ENCODE assay signal across 10 cellular contexts in genomic region chr17:63645775-63646491, GRCh38. TPM values are rescaled to one million over a fixed set of nuclear protein-coding genes. Genes with fewer than 3 reads are reported as not detected.
DNase-seq lines count a peak whose midpoint lies in the region; ATAC-seq and TF ChIP-seq lines count a peak whose summit lies in the region.
"Had no signal": no experiment of that assay in that cellular context is flagged by ENCODE, and none has a peak within 500 bp of the region (broad histone marks: within the 10 kb centered on the region; RNA-seq: fewer than 3 reads in every experiment).

No MANE protein-coding gene starts in this region.

- TF ChIP-seq POLR2A in body of pancreas (IDR thresholded peaks at IDR 0.05) = no peak

- H3K9me3 ChIP-seq in right cardiac atrium (ENCODE audit: control insufficient read depth, low read length) = no peaks in the 10 kb centered on the region
- no peaks in the 10 kb centered on the region for H3K9me3 ChIP-seq in body of pancreas

- peaks cover 8% of the 10 kb centered on the region for H3K4me1 ChIP-seq in right cardiac atrium (ENCODE audit: control insufficient read depth, insufficient read depth, low read length)
- no peaks in the 10 kb centered on the region for H3K4me1 ChIP-seq in body of pancreas

- no peak overlapping the region for H3K4me3 ChIP-seq in GM06990 (replicated peaks; ENCODE audit: low read depth, low read length)
- H3K4me3 ChIP-seq in right cardiac atrium (ENCODE audit: low read length) = no peak overlapping the region
- no peak overlapping the region for H3K4me3 ChIP-seq in body of pancreas

- peak; percentile 41 for DNase-seq in GM06990 (ENCODE audit: extremely low read depth, insufficient read length)
- no peak for DNase-seq in right cardiac atrium
- DNase-seq in ACHN = no peak
- DNase-seq in body of pancreas = no peak
- DNase-seq: posterior cingulate gyrus, T-helper 2 cell had no signal

- intact Hi-C loops in right cardiac atrium (cut with DNase I) (no loop called here), body of pancreas (cut with DNase I) (no loop called here)

- in situ Hi-C loops in ACHN (cut with HindIII; ENCODE audit: low pct_ligation_motif_present, low pct_unique_long_range_greater_than_20kb, low sequenced_read_pairs) = no loop called here

- TF ChIP-seq CTCF in GM06990 (IDR thresholded peaks at IDR 0.05; ENCODE audit: insufficient read depth, low read length, poor library complexity, severe bottlenecking) (no peak), body of pancreas (IDR thresholded peaks at IDR 0.05) (no peak)

- H3K36me3 ChIP-seq in GM06990 (ENCODE audit: control insufficient read depth, insufficient read depth, low read length) (peaks cover 1% of the 10 kb centered on the region; the same call in 1 of the 2 replicates), body of pancreas (replicated peaks in 1 of 2; ENCODE audit: insufficient read depth in 1 of 2, low read depth in 2 of 2) (peaks cover 0 to 2% of the 10 kb centered on the region in 2 donors)

- peak overlapping the region; percentile 31 for H3K27ac ChIP-seq in right cardiac atrium (ENCODE audit: low read length)
- H3K27ac ChIP-seq in body of pancreas = peak overlapping the region in 1 of 4 donors; percentile 44

- 60% methylated on average over 5 of the region's 5 CpGs for WGBS in right cardiac atrium
- 88% methylated on average over 5 of the region's 5 CpGs for WGBS in body of pancreas, 2 donors

- H3K27me3 ChIP-seq in GM06990 (replicated peaks; ENCODE audit: control insufficient read depth, insufficient read depth, low read length) (no peaks in the 10 kb centered on the region), right cardiac atrium (ENCODE audit: control insufficient read depth, insufficient read depth) (no peaks in the 10 kb centered on the region), body of pancreas (no peaks in the 10 kb centered on the region)

- ATAC-seq in GM21423 (IDR thresholded peaks at IDR 0.05; ENCODE audit: unreplicated experiment) = peak; percentile 58
- peak; percentile 59 for ATAC-seq in HG03432 (IDR thresholded peaks at IDR 0.05; ENCODE audit: unreplicated experiment)
- ATAC-seq in right cardiac atrium = peak in 1 of 2 donors; percentile 22
- ATAC-seq in HG02588 (IDR thresholded peaks at IDR 0.05; ENCODE audit: unreplicated experiment) = no peak
- no peak for ATAC-seq in body of pancreas
- no peak for ATAC-seq in HG03108 (IDR thresholded peaks at IDR 0.05; ENCODE audit: unreplicated experiment)

RNA-seq across cellular contexts. Expression of gene MAP3K3, which starts 23.7 kb away (rescaled TPM):
- total RNA-seq in right cardiac atrium (10 to 100 TPM; 47.1 to 51.0 (median 48.6) TPM), body of pancreas (10 to 100 TPM; 21.0 to 33.3 TPM)
- 32.6 TPM for polyA plus RNA-seq in right cardiac atrium

RNA-seq across cellular contexts. Expression of gene TACO1, which starts 45.2 kb away (rescaled TPM):
- total RNA-seq in right cardiac atrium (10 to 100 TPM; 28.5 to 37.6 (median 34.5) TPM), body of pancreas (10 to 100 TPM in 1 of 2 donors, 1 to 10 TPM in 1; 9.3 to 10.5 TPM)
- 47.0 TPM for polyA plus RNA-seq in right cardiac atrium

RNA-seq across cellular contexts. Expression of gene LIMD2, which starts 54.0 kb away (rescaled TPM):
- 10 to 100 TPM in 1 of 4 donors, 1 to 10 TPM in 3; 7.9 to 13.8 (median 8.2) TPM for total RNA-seq in right cardiac atrium
- polyA plus RNA-seq in right cardiac atrium = 8.7 TPM
- total RNA-seq in body of pancreas = 1 to 10 TPM; 4.9 to 9.6 TPM

Comparison
In these comparisons a context has a peak if more than half of its experiments do, and no peak if none do; other contexts are left out.
1. ATAC-seq: peak in GM21423 (single experiment) and HG03432 (single experiment); none in HG02588 (single experiment), body of pancreas (single experiment) and HG03108 (single experiment).